27 cellular contexts compared by ENCODE assay signal in the genomic region with DNA sequence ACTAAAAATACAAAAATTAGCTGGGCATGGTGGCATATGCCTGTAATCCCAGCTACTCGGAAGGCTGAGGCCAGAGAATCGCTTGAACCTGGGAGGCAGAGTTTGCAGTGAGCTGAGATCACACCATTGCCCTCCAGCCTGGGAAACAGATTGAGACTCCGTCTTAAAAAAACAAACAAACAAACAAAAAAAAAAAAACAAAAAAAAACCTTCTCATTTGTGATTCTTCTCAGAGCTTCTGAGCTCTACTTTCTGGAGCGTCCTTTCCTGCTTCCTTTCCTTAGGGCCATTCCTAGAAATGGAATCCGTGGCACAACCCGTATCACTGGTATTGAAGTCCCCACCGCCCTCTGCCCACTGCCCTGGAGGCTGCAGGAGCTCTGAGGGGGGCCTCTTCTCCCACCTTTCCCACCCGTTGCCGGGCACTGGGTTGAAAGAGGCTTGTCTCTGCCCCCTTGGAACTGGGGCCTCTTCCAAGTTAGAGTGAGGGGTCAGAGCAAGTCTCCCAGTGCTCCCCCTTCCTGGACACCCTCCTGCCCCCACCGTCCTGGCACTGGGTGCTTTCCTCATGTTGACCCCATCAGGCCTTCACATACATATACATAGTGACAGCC. TPM values are rescaled to one million over a fixed set of nuclear protein-coding genes. Genes with fewer than 3 reads are reported as not detected.
"Had no signal": no experiment of that assay in that cellular context is flagged by ENCODE, and none has a peak within 500 bp of the region (broad histone marks: within the 10 kb centered on the region; RNA-seq: fewer than 3 reads in every experiment).

No MANE protein-coding gene starts in this region.

- H3K9me3 ChIP-seq: left lung, stomach, suprapubic skin, tibial nerve, uterus had no signal

- DNase-seq: activated CD4-positive, alpha-beta memory T cell treated with anti-CD3 and anti-CD28 coated beads, Interleukin-2, amount 10 ng/mL, durations not matched to agents 7 days and 5 days; activated CD4-positive, alpha-beta T cell treated with anti-CD3 and anti-CD28 coated beads, Interleukin-2, amount 10 ng/mL, durations not matched to agents 24 days and 14 days; activated effector memory CD4-positive, alpha-beta T cell treated with anti-CD3 and anti-CD28 coated beads, Interleukin-2, amount 50 U/mL, for 16 hours; activated naive CD4-positive, alpha-beta T cell treated with anti-CD3 and anti-CD28 coated beads, Interleukin-2, amount 50 U/mL, for 16 hours; activated T-cell treated with anti-CD3 and anti-CD28 coated beads for 4 hours; aorta; brain microvascular endothelial cell; caudate nucleus; effector CD4-positive, alpha-beta T cell; foreskin keratinocyte; immature natural killer cell; left lung; natural killer cell; right cardiac atrium; stimulated activated CD4-positive, alpha-beta T cell treated with anti-CD3 and anti-CD28 coated beads, Interleukin-12 subunit alpha, Interleukin-12 subunit beta, amount 100 ng/mL, for 4 hours; stimulated activated CD4-positive, alpha-beta T cell treated with anti-CD3 and anti-CD28 coated beads, Interleukin-1b, Interleukin-23, amount 100 ng/mL, for 48 hours; stomach; uterus had no signal

- H3K36me3 Mint-ChIP-seq: immature natural killer cell, mesothelial cell of epicardium, natural killer cell had no signal

- H3K4me3 Mint-ChIP-seq: activated CD4-positive, alpha-beta memory T cell treated with anti-CD3 and anti-CD28 coated beads, Interleukin-2, amount 10 ng/mL, durations not matched to agents 7 days and 5 days; activated CD4-positive, alpha-beta T cell treated with anti-CD3 and anti-CD28 coated beads, Interleukin-2, amount 10 ng/mL, durations not matched to agents 24 days and 14 days; dendritic cell treated with granulocyte-macrophage colony-stimulating factor and Interleukin-4, amounts not matched to agents 40 ng/mL and 50 ng/mL, for 4 days; mesothelial cell of epicardium; natural killer cell had no signal

- H3K27ac Mint-ChIP-seq: activated CD4-positive, alpha-beta memory T cell treated with anti-CD3 and anti-CD28 coated beads, Interleukin-2, amount 10 ng/mL, durations not matched to agents 7 days and 5 days; dendritic cell treated with granulocyte-macrophage colony-stimulating factor and Interleukin-4, amounts not matched to agents 40 ng/mL and 50 ng/mL, for 4 days; immature natural killer cell; mesothelial cell of epicardium; natural killer cell had no signal

- ATAC-seq: activated CD4-positive, CD25-positive, alpha-beta regulatory T cell treated with anti-CD3 and anti-CD28 coated beads, Interleukin-2, amount 50 U/mL, for 24 hours; foreskin keratinocyte; left lung; natural killer cell had no signal

- H3K9me3 Mint-ChIP-seq: activated CD4-positive, alpha-beta memory T cell treated with anti-CD3 and anti-CD28 coated beads, Interleukin-2, amount 10 ng/mL, durations not matched to agents 7 days and 5 days; activated CD4-positive, alpha-beta T cell treated with anti-CD3 and anti-CD28 coated beads, Interleukin-2, amount 10 ng/mL, durations not matched to agents 24 days and 14 days; dendritic cell treated with granulocyte-macrophage colony-stimulating factor and Interleukin-4, amounts not matched to agents 40 ng/mL and 50 ng/mL, for 4 days; immature natural killer cell; mesothelial cell of epicardium; natural killer cell had no signal

RNA-seq across cellular contexts. Expression of gene SHISA8, which starts 2.0 kb away (rescaled TPM):
- total RNA-seq: activated CD4-positive, alpha-beta memory T cell treated with anti-CD3 and anti-CD28 coated beads, Interleukin-2, amount 10 ng/mL, durations not matched to agents 7 days and 5 days; aorta; foreskin keratinocyte; kidney epithelial cell; left lung; mesothelial cell of epicardium; pulmonary artery endothelial cell; stomach; suprapubic skin; T-helper 2 cell treated with Interferon-gamma antibody and Interleukin-4, amounts not matched to agents 100 ng/mL and 5 ng/mL, for 36 hours had no signal
- polyA plus RNA-seq: adipose tissue, aorta, foreskin keratinocyte, immature natural killer cell had no signal

RNA-seq across cellular contexts. Expression of gene TNFRSF13C, which starts 9.8 kb away (rescaled TPM):
- polyA plus RNA-seq: aorta, immature natural killer cell had no signal

RNA-seq across cellular contexts. Expression of gene SEPTIN3, which starts 52.4 kb away (rescaled TPM):
- polyA plus RNA-seq: immature natural killer cell had no signal
